In genomic region chr2:70141754-70142589, GRCh38 we compare ENCODE assay signal across 8 cellular contexts. TPM values are rescaled to one million over a fixed set of nuclear protein-coding genes. Genes with fewer than 3 reads are reported as not detected.
DNase-seq lines count a peak whose midpoint lies in the region; ATAC-seq, FAIRE-seq and TF ChIP-seq lines count a peak whose summit lies in the region.

No MANE protein-coding gene starts in this region.

- H3K27ac ChIP-seq in OCI-LY1 (ENCODE audit: low read depth, low read length, poor library complexity, severe bottlenecking) (peak overlapping the region; percentile 94), astrocyte (ENCODE audit: low read depth, low read length) (peak overlapping the region; percentile 81), skin epidermis (peak overlapping the region; percentile 94 to 100 (median 100))

- H3K9me3 ChIP-seq in OCI-LY1 (ENCODE audit: low read length): no peaks in the 10 kb centered on the region
- no peaks in the 10 kb centered on the region for H3K9me3 ChIP-seq in astrocyte (ENCODE audit: insufficient read depth, low read depth, low read length)
- no peaks in the 10 kb centered on the region for H3K9me3 ChIP-seq in iPS-15b (ENCODE audit: control insufficient read depth, insufficient read depth, low read length)

- peaks cover 17% of the 10 kb centered on the region for H3K4me1 Mint-ChIP-seq in astrocyte (ENCODE audit: low read depth, unreplicated experiment)

- DNase-seq in AML-193 (lab: John Stamatoyannopoulos, UW) (peak; percentile 30 to 42), astrocyte (ENCODE audit: low read depth) (peak; percentile 25), amniotic stem cell (lab: John Stamatoyannopoulos, UW) (no peak)

- H3K4me2 ChIP-seq in OCI-LY1 (ENCODE audit: low read length): peak overlapping the region; percentile 85
- peak overlapping the region; percentile 85 for H3K4me2 ChIP-seq in astrocyte (ENCODE audit: low read length)

- no peaks in the 10 kb centered on the region for H3K79me2 ChIP-seq in OCI-LY1 (ENCODE audit: insufficient read depth, low read length)
- peaks cover 7% of the 10 kb centered on the region for H3K79me2 ChIP-seq in astrocyte (ENCODE audit: insufficient read depth, low read length)

- H3K4me3 Mint-ChIP-seq in astrocyte (ENCODE audit: unreplicated experiment): peak overlapping the region; percentile 85

- H3K4me3 ChIP-seq in OCI-LY1 (ENCODE audit: low read depth, low read length, poor library complexity, severe bottlenecking) (peak overlapping the region; percentile 64), astrocyte (ENCODE audit: insufficient read depth, low read depth, low read length) (peak overlapping the region; percentile 35), iPS-15b (ENCODE audit: low read depth, low read length) (peak overlapping the region; percentile 53), skin epidermis (peak overlapping the region; percentile 22 to 72 (median 45))

- H3F3A ChIP-seq in OCI-LY1 (ENCODE audit: insufficient read depth, low read length): 0 out of 2 replicates have a peak, but pooled peaks cover 8% of the 10 kb centered on the region

- no peaks in the 10 kb centered on the region for H3K27me3 Mint-ChIP-seq in astrocyte (ENCODE audit: low read depth, unreplicated experiment)

- FAIRE-seq in astrocyte (lab: Jason Lieb, UNC): no peak

- H3K27ac Mint-ChIP-seq in astrocyte (ENCODE audit: unreplicated experiment): peak overlapping the region; percentile 99

- ATAC-seq in HG03025 (IDR thresholded peaks at IDR 0.05; ENCODE audit: low FRiP score, unreplicated experiment): peak; percentile 24

- no peaks in the 10 kb centered on the region for H3K9me2 ChIP-seq in OCI-LY1 (ENCODE audit: low read depth, low read length)

- H2AFZ ChIP-seq in OCI-LY1 (ENCODE audit: low read length): no peak overlapping the region
- H2AFZ ChIP-seq in astrocyte (ENCODE audit: low read depth, low read length): no peak overlapping the region

- H3K36me3 ChIP-seq in OCI-LY1 (ENCODE audit: insufficient read depth, low read length) (no peaks in the 10 kb centered on the region), astrocyte (ENCODE audit: insufficient read depth, low read length) (no peaks in the 10 kb centered on the region), iPS-15b (ENCODE audit: control insufficient read depth, insufficient read depth, low read length) (no peaks in the 10 kb centered on the region)

- H3K36me3 Mint-ChIP-seq in astrocyte (ENCODE audit: low read depth, unreplicated experiment): peaks cover 4% of the 10 kb centered on the region

- H3K9ac ChIP-seq in OCI-LY1 (ENCODE audit: low read length) (peak overlapping the region; percentile 90), astrocyte (ENCODE audit: low read length) (peak overlapping the region; percentile 91), iPS-15b (ENCODE audit: low read depth, low read length) (peak overlapping the region; percentile 86)

- H3K4me1 ChIP-seq in OCI-LY1 (ENCODE audit: insufficient read depth, low read length, severe bottlenecking): peaks cover 42% of the 10 kb centered on the region
- peaks cover 23% of the 10 kb centered on the region for H3K4me1 ChIP-seq in astrocyte (ENCODE audit: insufficient read depth, low read length)
- peaks cover 21% of the 10 kb centered on the region for H3K4me1 ChIP-seq in iPS-15b (ENCODE audit: control insufficient read depth, insufficient read depth, low read length)

- H3K9me3 Mint-ChIP-seq in astrocyte (ENCODE audit: unreplicated experiment): peaks cover 2% of the 10 kb centered on the region

- H4K20me1 ChIP-seq in OCI-LY1 (ENCODE audit: insufficient read depth, low read length) (no peaks in the 10 kb centered on the region), astrocyte (ENCODE audit: insufficient read depth, low read length) (no peaks in the 10 kb centered on the region)

- TF ChIP-seq CTCF in OCI-LY1 (IDR thresholded peaks at IDR 0.05; ENCODE audit: low read length) (no peak), astrocyte (IDR thresholded peaks at IDR 0.05; ENCODE audit: insufficient read depth, low read depth, low read length) (no peak)

- H3K27me3 ChIP-seq in OCI-LY1 (ENCODE audit: insufficient read depth, low read length): no peaks in the 10 kb centered on the region
- H3K27me3 ChIP-seq in astrocyte (ENCODE audit: insufficient read depth, low read length): no peaks in the 10 kb centered on the region
- H3K27me3 ChIP-seq in iPS-15b (ENCODE audit: control insufficient read depth, insufficient read depth, low read length): no peaks in the 10 kb centered on the region

- peak; percentile 69 for TF ChIP-seq POLR2A in GM18526 (IDR thresholded peaks at IDR 0.05; ENCODE audit: extremely low read depth, insufficient read length)

RNA-seq across cellular contexts. Expression of gene C2orf42, which starts 48.8 kb away (rescaled TPM):
- total RNA-seq in astrocyte: 15.2 and 20.7 TPM in 2 replicates

RNA-seq across cellular contexts. Expression of gene PCBP1, which starts 54.7 kb away (rescaled TPM):
- total RNA-seq in astrocyte: 194 and 205 TPM in 2 replicates
